ENCODE assay signal across 2 cellular contexts in the genomic region with DNA sequence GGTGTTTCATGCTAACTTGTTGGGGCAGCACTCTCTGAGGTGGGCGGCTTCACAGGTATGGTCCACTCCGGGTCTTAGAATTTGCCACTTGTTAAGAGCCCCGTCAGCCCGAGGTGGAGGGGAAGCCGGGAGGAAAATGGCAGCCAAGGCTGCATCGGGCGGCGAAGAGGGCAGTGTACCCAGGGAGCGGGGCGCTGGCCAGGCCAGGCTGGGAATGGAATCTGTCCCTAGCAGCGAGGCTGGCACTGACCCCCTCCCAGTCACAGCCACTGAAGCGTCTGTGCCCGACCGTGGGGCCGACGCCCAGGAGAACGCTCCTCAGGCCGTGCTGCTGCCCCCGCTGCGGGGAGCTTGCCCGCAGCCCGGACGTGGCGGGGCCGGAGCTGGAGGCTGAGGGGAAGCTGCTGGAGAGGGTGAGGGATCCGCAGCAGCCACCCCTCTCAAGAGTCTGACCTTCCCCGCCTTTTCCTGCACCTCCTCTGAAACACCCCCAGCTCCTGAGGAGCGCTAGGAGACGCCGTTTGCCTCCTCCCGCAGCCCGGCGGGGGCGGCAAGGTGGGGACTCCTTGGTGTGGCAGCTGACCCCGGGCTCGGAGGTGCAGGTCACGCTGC.
TF ChIP-seq lines count a peak whose summit lies in the region.

No MANE protein-coding gene starts in this region.

TF ChIP-seq in GM23338, 12 proteins besides CTCF, POLR2A, EP300 and RAD21 (continued from another document):
- TF ChIP-seq, protein P1, sequence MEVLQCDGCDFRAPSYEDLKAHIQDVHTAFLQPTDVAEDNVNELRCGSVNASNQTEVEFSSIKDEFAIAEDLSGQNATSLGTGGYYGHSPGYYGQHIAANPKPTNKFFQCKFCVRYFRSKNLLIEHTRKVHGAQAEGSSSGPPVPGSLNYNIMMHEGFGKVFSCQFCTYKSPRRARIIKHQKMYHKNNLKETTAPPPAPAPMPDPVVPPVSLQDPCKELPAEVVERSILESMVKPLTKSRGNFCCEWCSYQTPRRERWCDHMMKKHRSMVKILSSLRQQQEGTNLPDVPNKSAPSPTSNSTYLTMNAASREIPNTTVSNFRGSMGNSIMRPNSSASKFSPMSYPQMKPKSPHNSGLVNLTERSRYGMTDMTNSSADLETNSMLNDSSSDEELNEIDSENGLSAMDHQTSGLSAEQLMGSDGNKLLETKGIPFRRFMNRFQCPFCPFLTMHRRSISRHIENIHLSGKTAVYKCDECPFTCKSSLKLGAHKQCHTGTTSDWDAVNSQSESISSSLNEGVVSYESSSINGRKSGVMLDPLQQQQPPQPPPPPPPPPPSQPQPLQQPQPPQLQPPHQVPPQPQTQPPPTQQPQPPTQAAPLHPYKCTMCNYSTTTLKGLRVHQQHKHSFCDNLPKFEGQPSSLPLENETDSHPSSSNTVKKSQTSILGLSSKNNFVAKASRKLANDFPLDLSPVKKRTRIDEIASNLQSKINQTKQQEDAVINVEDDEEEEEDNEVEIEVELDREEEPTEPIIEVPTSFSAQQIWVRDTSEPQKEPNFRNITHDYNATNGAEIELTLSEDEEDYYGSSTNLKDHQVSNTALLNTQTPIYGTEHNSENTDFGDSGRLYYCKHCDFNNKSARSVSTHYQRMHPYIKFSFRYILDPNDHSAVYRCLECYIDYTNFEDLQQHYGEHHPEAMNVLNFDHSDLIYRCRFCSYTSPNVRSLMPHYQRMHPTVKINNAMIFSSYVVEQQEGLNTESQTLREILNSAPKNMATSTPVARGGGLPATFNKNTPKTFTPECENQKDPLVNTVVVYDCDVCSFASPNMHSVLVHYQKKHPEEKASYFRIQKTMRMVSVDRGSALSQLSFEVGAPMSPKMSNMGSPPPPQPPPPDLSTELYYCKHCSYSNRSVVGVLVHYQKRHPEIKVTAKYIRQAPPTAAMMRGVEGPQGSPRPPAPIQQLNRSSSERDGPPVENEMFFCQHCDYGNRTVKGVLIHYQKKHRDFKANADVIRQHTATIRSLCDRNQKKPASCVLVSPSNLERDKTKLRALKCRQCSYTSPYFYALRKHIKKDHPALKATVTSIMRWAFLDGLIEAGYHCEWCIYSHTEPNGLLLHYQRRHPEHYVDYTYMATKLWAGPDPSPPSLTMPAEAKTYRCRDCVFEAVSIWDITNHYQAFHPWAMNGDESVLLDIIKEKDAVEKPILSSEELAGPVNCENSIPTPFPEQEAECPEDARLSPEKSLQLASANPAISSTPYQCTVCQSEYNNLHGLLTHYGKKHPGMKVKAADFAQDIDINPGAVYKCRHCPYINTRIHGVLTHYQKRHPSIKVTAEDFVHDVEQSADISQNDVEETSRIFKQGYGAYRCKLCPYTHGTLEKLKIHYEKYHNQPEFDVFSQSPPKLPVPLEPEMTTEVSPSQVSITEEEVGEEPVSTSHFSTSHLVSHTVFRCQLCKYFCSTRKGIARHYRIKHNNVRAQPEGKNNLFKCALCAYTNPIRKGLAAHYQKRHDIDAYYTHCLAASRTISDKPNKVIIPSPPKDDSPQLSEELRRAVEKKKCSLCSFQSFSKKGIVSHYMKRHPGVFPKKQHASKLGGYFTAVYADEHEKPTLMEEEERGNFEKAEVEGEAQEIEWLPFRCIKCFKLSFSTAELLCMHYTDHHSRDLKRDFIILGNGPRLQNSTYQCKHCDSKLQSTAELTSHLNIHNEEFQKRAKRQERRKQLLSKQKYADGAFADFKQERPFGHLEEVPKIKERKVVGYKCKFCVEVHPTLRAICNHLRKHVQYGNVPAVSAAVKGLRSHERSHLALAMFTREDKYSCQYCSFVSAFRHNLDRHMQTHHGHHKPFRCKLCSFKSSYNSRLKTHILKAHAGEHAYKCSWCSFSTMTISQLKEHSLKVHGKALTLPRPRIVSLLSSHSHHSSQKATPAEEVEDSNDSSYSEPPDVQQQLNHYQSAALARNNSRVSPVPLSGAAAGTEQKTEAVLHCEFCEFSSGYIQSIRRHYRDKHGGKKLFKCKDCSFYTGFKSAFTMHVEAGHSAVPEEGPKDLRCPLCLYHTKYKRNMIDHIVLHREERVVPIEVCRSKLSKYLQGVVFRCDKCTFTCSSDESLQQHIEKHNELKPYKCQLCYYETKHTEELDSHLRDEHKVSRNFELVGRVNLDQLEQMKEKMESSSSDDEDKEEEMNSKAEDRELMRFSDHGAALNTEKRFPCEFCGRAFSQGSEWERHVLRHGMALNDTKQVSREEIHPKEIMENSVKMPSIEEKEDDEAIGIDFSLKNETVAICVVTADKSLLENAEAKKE (CRISPR knock-in tag; IDR thresholded peaks at IDR 0.05) = no peak
- TF ChIP-seq ZNF114 (CRISPR knock-in tag; IDR thresholded peaks at IDR 0.05) (no peak), NANOG (IDR thresholded peaks at IDR 0.05; ENCODE audit: borderline replicate concordance) (no peak)
- TF ChIP-seq, protein P2, sequence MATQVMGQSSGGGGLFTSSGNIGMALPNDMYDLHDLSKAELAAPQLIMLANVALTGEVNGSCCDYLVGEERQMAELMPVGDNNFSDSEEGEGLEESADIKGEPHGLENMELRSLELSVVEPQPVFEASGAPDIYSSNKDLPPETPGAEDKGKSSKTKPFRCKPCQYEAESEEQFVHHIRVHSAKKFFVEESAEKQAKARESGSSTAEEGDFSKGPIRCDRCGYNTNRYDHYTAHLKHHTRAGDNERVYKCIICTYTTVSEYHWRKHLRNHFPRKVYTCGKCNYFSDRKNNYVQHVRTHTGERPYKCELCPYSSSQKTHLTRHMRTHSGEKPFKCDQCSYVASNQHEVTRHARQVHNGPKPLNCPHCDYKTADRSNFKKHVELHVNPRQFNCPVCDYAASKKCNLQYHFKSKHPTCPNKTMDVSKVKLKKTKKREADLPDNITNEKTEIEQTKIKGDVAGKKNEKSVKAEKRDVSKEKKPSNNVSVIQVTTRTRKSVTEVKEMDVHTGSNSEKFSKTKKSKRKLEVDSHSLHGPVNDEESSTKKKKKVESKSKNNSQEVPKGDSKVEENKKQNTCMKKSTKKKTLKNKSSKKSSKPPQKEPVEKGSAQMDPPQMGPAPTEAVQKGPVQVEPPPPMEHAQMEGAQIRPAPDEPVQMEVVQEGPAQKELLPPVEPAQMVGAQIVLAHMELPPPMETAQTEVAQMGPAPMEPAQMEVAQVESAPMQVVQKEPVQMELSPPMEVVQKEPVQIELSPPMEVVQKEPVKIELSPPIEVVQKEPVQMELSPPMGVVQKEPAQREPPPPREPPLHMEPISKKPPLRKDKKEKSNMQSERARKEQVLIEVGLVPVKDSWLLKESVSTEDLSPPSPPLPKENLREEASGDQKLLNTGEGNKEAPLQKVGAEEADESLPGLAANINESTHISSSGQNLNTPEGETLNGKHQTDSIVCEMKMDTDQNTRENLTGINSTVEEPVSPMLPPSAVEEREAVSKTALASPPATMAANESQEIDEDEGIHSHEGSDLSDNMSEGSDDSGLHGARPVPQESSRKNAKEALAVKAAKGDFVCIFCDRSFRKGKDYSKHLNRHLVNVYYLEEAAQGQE (IDR thresholded peaks at IDR 0.05; ENCODE audit: unreplicated experiment) = no peak

TF ChIP-seq in SK-N-SH treated with all-trans-retinoic acid at 6 μM for 48 hours, 23 proteins besides CTCF, POLR2A, EP300 and RAD21 (continued from another document):
- TF ChIP-seq, protein P3, sequence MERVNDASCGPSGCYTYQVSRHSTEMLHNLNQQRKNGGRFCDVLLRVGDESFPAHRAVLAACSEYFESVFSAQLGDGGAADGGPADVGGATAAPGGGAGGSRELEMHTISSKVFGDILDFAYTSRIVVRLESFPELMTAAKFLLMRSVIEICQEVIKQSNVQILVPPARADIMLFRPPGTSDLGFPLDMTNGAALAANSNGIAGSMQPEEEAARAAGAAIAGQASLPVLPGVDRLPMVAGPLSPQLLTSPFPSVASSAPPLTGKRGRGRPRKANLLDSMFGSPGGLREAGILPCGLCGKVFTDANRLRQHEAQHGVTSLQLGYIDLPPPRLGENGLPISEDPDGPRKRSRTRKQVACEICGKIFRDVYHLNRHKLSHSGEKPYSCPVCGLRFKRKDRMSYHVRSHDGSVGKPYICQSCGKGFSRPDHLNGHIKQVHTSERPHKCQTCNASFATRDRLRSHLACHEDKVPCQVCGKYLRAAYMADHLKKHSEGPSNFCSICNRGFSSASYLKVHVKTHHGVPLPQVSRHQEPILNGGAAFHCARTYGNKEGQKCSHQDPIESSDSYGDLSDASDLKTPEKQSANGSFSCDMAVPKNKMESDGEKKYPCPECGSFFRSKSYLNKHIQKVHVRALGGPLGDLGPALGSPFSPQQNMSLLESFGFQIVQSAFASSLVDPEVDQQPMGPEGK (CRISPR knock-in tag; IDR thresholded peaks at IDR 0.05; ENCODE audit: borderline replicate concordance) = no peak
- TF ChIP-seq, protein P4, sequence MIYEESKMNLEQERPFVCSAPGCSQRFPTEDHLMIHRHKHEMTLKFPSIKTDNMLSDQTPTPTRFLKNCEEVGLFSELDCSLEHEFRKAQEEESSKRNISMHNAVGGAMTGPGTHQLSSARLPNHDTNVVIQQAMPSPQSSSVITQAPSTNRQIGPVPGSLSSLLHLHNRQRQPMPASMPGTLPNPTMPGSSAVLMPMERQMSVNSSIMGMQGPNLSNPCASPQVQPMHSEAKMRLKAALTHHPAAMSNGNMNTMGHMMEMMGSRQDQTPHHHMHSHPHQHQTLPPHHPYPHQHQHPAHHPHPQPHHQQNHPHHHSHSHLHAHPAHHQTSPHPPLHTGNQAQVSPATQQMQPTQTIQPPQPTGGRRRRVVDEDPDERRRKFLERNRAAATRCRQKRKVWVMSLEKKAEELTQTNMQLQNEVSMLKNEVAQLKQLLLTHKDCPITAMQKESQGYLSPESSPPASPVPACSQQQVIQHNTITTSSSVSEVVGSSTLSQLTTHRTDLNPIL (CRISPR knock-in tag; IDR thresholded peaks at IDR 0.05; ENCODE audit: low read depth) = no peak
- no peak for TF ChIP-seq ZNF565 (CRISPR knock-in tag; conservative IDR thresholded peaks at IDR 0.05; ENCODE audit: low read depth)
- TF ChIP-seq, protein P5, sequence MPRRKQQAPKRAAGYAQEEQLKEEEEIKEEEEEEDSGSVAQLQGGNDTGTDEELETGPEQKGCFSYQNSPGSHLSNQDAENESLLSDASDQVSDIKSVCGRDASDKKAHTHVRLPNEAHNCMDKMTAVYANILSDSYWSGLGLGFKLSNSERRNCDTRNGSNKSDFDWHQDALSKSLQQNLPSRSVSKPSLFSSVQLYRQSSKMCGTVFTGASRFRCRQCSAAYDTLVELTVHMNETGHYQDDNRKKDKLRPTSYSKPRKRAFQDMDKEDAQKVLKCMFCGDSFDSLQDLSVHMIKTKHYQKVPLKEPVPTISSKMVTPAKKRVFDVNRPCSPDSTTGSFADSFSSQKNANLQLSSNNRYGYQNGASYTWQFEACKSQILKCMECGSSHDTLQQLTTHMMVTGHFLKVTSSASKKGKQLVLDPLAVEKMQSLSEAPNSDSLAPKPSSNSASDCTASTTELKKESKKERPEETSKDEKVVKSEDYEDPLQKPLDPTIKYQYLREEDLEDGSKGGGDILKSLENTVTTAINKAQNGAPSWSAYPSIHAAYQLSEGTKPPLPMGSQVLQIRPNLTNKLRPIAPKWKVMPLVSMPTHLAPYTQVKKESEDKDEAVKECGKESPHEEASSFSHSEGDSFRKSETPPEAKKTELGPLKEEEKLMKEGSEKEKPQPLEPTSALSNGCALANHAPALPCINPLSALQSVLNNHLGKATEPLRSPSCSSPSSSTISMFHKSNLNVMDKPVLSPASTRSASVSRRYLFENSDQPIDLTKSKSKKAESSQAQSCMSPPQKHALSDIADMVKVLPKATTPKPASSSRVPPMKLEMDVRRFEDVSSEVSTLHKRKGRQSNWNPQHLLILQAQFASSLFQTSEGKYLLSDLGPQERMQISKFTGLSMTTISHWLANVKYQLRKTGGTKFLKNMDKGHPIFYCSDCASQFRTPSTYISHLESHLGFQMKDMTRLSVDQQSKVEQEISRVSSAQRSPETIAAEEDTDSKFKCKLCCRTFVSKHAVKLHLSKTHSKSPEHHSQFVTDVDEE (CRISPR knock-in tag; IDR thresholded peaks at IDR 0.05) = no peak
- TF ChIP-seq CSDC2 (CRISPR knock-in tag; IDR thresholded peaks at IDR 0.05) = no peak
- no peak for TF ChIP-seq ZNF8 (CRISPR knock-in tag; IDR thresholded peaks at IDR 0.05)
- TF ChIP-seq OSR1 (CRISPR knock-in tag; IDR thresholded peaks at IDR 0.05) = no peak
- TF ChIP-seq SNAI2 (CRISPR knock-in tag; IDR thresholded peaks at IDR 0.05) = no peak
- TF ChIP-seq ZFP3 (CRISPR knock-in tag; IDR thresholded peaks at IDR 0.05) = no peak
- TF ChIP-seq ESRRG (CRISPR knock-in tag; IDR thresholded peaks at IDR 0.05) = no peak
- TF ChIP-seq ZC3H10 (CRISPR knock-in tag; IDR thresholded peaks at IDR 0.05) = no peak
- TF ChIP-seq RARB (CRISPR knock-in tag; IDR thresholded peaks at IDR 0.05) = no peak
- no peak for TF ChIP-seq ISL1 (CRISPR knock-in tag; IDR thresholded peaks at IDR 0.05)
- no peak for TF ChIP-seq ARNTL (CRISPR knock-in tag; IDR thresholded peaks at IDR 0.05; ENCODE audit: borderline replicate concordance, low read depth)
- TF ChIP-seq PPARA (CRISPR knock-in tag; IDR thresholded peaks at IDR 0.05; ENCODE audit: borderline replicate concordance) = no peak
